ENCODE assay signal across 1 cellular context in the genomic region with DNA sequence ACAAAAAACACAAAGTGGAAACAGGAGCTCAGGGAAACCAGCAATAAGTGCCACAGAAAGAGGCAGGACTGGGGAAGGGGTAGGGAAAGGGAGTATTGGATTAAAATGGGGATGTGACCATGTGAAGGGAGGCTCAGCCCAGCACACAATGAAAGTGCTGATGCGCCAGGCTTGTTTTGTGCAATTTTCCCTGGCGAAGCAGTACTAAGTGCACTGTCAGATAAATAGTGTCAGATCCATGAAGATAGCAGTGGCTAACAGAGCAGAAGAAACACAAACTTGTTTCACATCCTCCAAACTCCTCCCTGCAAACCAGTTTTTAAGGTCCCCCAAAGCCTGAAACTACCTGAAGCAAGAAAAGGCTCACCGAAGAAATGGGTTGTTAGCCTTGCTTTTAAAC.
TF ChIP-seq lines count a peak whose summit lies in the region.

No MANE protein-coding gene starts in this region.

TF ChIP-seq in GM12878, 131 proteins besides CTCF, POLR2A, EP300 and RAD21:
- no peak for TF ChIP-seq BACH1 (IDR thresholded peaks at IDR 0.05; ENCODE audit: borderline replicate concordance)
- no peak for TF ChIP-seq YBX1 (IDR thresholded peaks at IDR 0.05)
- no peak for TF ChIP-seq SREBF1 (IDR thresholded peaks at IDR 0.05; ENCODE audit: low read length)
- TF ChIP-seq IRF4 (IDR thresholded peaks at IDR 0.05; ENCODE audit: low read depth, low read length): no peak
- TF ChIP-seq POLR2AphosphoS2 (IDR thresholded peaks at IDR 0.05; ENCODE audit: low read depth, low read length): no peak
- no peak for TF ChIP-seq BCL11A (IDR thresholded peaks at IDR 0.05; ENCODE audit: low read depth, low read length)
- TF ChIP-seq IKZF1 (conservative IDR thresholded peaks at IDR 0.05): no peak
- no peak for TF ChIP-seq SP1 (IDR thresholded peaks at IDR 0.05; ENCODE audit: low read depth, low read length)
- no peak for TF ChIP-seq EZH2 (IDR thresholded peaks at IDR 0.05; ENCODE audit: borderline replicate concordance, control insufficient read depth, low read depth, low read length)
